25 cellular contexts compared by ENCODE assay signal in genomic region chr10:129090618-129091366, GRCh38.
DNase-seq lines count a peak whose midpoint lies in the region; TF ChIP-seq lines count a peak whose summit lies in the region.
"Had no signal": no experiment of that assay in that cellular context is flagged by ENCODE, and none has a peak within 500 bp of the region (broad histone marks: within the 10 kb centered on the region; RNA-seq: fewer than 3 reads in every experiment).

No MANE protein-coding gene starts in this region.

- no peak for TF ChIP-seq EP300 in esophagus muscularis mucosa (IDR thresholded peaks at IDR 0.05)

- no peak overlapping the region for H3K9ac ChIP-seq in neural progenitor cell

- no peak overlapping the region for H2AFZ ChIP-seq in neural progenitor cell (replicated peaks)

- CTCF ChIA-PET in CD8-positive, alpha-beta memory T cell (lab: Charles Lee), result no interaction called here
- CTCF ChIA-PET in A673 (lab: Charles Lee), result no interaction called here

- peaks cover 16% of the 10 kb centered on the region for H3K4me1 Mint-ChIP-seq in neural progenitor cell
- H3K4me1 Mint-ChIP-seq in CD8-positive, alpha-beta memory T cell, result no peaks in the 10 kb centered on the region
- H3K4me1 Mint-ChIP-seq: endodermal cell; stimulated activated effector memory CD8-positive, alpha-beta T cell treated with anti-CD3 and anti-CD28 coated beads, Interleukin-12 subunit alpha, Interleukin-12 subunit beta, amount 100 ng/mL, for 72 hours had no signal

- no peaks in the 10 kb centered on the region for H3K9me3 Mint-ChIP-seq in neural progenitor cell
- peaks cover 0 to 4% (median 0%) of the 10 kb centered on the region in 5 donors for H3K9me3 Mint-ChIP-seq in CD8-positive, alpha-beta memory T cell
- H3K9me3 Mint-ChIP-seq: activated naive CD8-positive, alpha-beta T cell treated with anti-CD3 and anti-CD28 coated beads, Interleukin-2, amount 10 ng/mL, durations not matched to agents 7 days and 5 days; endodermal cell; neural crest cell; stimulated activated effector memory CD8-positive, alpha-beta T cell treated with anti-CD3 and anti-CD28 coated beads, Interleukin-12 subunit alpha, Interleukin-12 subunit beta, amount 100 ng/mL, for 72 hours; T-helper 2 cell treated with Interferon-gamma antibody and Interleukin-4, amounts not matched to agents 5 μg/mL and 100 μg/mL, for 36 hours had no signal

- BruUV-seq in A673 (replicated peaks; lab: Mats Ljungman, UMichigan), result no TSS peak

- POLR2A ChIA-PET in CD8-positive, alpha-beta memory T cell (lab: Charles Lee), result no interaction called here
- POLR2A ChIA-PET in A673 (lab: Charles Lee; ENCODE audit: low non-redundant PET), result no interaction called here

- H3K27me3 Mint-ChIP-seq in neural progenitor cell (ENCODE audit: insufficient read depth, low read depth), result no peaks in the 10 kb centered on the region
- H3K27me3 Mint-ChIP-seq in CD8-positive, alpha-beta memory T cell, result peaks cover 2% of the 10 kb centered on the region in 2 donors

- no peaks in the 10 kb centered on the region for H3F3A ChIP-seq in neural progenitor cell (ENCODE audit: low read depth)

- no peaks in the 10 kb centered on the region for H4K20me1 ChIP-seq in neural progenitor cell (ENCODE audit: low read depth)

- H3K36me3 ChIP-seq in esophagus muscularis mucosa (no peaks in the 10 kb centered on the region), neural progenitor cell (no peaks in the 10 kb centered on the region), A673 (ENCODE audit: insufficient read depth, low read length, poor library complexity, severe bottlenecking) (no peaks in the 10 kb centered on the region)
- H3K36me3 ChIP-seq in CD8-positive, alpha-beta memory T cell (ENCODE audit: insufficient read depth, low read length), result no peaks in the 10 kb centered on the region
- H3K36me3 ChIP-seq: HAP-1 had no signal

- H3K27ac Mint-ChIP-seq in neural progenitor cell, result no peak overlapping the region
- H3K27ac Mint-ChIP-seq in CD8-positive, alpha-beta memory T cell, result no peak overlapping the region
- H3K27ac Mint-ChIP-seq: activated naive CD8-positive, alpha-beta T cell treated with anti-CD3 and anti-CD28 coated beads, Interleukin-2, amount 10 ng/mL, durations not matched to agents 7 days and 5 days; brain; endodermal cell; stimulated activated effector memory CD8-positive, alpha-beta T cell treated with anti-CD3 and anti-CD28 coated beads, Interleukin-12 subunit alpha, Interleukin-12 subunit beta, amount 100 ng/mL, for 72 hours; T-helper 2 cell treated with Interferon-gamma antibody and Interleukin-4, amounts not matched to agents 5 μg/mL and 100 μg/mL, for 36 hours; WTC11 had no signal

- DNase-seq in CD1c-positive myeloid dendritic cell (ENCODE audit: extremely low spot score) (peak; percentile 25), NOMO-1 (lab: John Stamatoyannopoulos, UW; ENCODE audit: unreplicated experiment in 2 of 2) (peak; percentile 60 to 91), esophagus muscularis mucosa (ENCODE audit: extremely low spot score) (peak; percentile 68), lower leg skin (ENCODE audit: low spot score in 2 of 2) (peak; percentile 16 to 66), neural progenitor cell (ENCODE audit: low spot score) (no peak), A673 (ENCODE audit: low spot score) (no peak), amygdala (lab: John Stamatoyannopoulos, UW) (no peak)
- DNase-seq in CD8-positive, alpha-beta memory T cell, result no peak
- DNase-seq: activated CD8-positive, alpha-beta memory T cell treated with anti-CD3 and anti-CD28 coated beads, Interleukin-2, amount 50 U/mL, for 48 hours; activated naive CD8-positive, alpha-beta T cell treated with anti-CD3 and anti-CD28 coated beads, Interleukin-2, amount 10 ng/mL, durations not matched to agents 7 days and 5 days; endodermal cell; NCI-H1048; NCI-H187 treated with DMSO at 0.1 percent for 48 hours; NCI-H2227 treated with DMSO at 0.1 percent for 48 hours; NCI-H82; psoas muscle; small intestine; stimulated activated CD4-positive, alpha-beta T cell treated with anti-CD3 and anti-CD28 coated beads, Interleukin-2, amount 100 ng/mL, for 24 hours had no signal

- no peak overlapping the region for H3K4me3 Mint-ChIP-seq in neural progenitor cell
- no peak overlapping the region for H3K4me3 Mint-ChIP-seq in CD8-positive, alpha-beta memory T cell
- H3K4me3 Mint-ChIP-seq: activated naive CD8-positive, alpha-beta T cell treated with anti-CD3 and anti-CD28 coated beads, Interleukin-2, amount 10 ng/mL, durations not matched to agents 7 days and 5 days; brain; CD14-positive monocyte; endodermal cell; neural crest cell; stimulated activated effector memory CD8-positive, alpha-beta T cell treated with anti-CD3 and anti-CD28 coated beads, Interleukin-12 subunit alpha, Interleukin-12 subunit beta, amount 100 ng/mL, for 72 hours; T-helper 2 cell treated with Interferon-gamma antibody and Interleukin-4, amounts not matched to agents 5 μg/mL and 100 μg/mL, for 36 hours; WTC11 had no signal

- no peaks in the 10 kb centered on the region for H3K79me2 ChIP-seq in neural progenitor cell (ENCODE audit: low read depth)

- H3K4me3 ChIP-seq in esophagus muscularis mucosa, result no peak overlapping the region
- no peak overlapping the region for H3K4me3 ChIP-seq in lower leg skin (ENCODE audit: low read depth, poor library complexity, severe bottlenecking)
- H3K4me3 ChIP-seq in neural progenitor cell, result no peak overlapping the region
- no peak overlapping the region for H3K4me3 ChIP-seq in CD8-positive, alpha-beta memory T cell (ENCODE audit: low read length)
- no peak overlapping the region for H3K4me3 ChIP-seq in A673 (ENCODE audit: low read depth, low read length, poor library complexity, severe bottlenecking)
- H3K4me3 ChIP-seq: HAP-1, psoas muscle had no signal

- no peaks in the 10 kb centered on the region for H3K36me3 Mint-ChIP-seq in neural progenitor cell
- no peaks in the 10 kb centered on the region for H3K36me3 Mint-ChIP-seq in CD8-positive, alpha-beta memory T cell
- H3K36me3 Mint-ChIP-seq: activated naive CD8-positive, alpha-beta T cell treated with anti-CD3 and anti-CD28 coated beads, Interleukin-2, amount 10 ng/mL, durations not matched to agents 7 days and 5 days; brain; CD14-positive monocyte; stimulated activated effector memory CD8-positive, alpha-beta T cell treated with anti-CD3 and anti-CD28 coated beads, Interleukin-12 subunit alpha, Interleukin-12 subunit beta, amount 100 ng/mL, for 72 hours; WTC11 had no signal

- WGBS in esophagus muscularis mucosa, result 82% methylated on average over 6 of the region's 6 CpGs
- 79% methylated on average over 6 of the region's 6 CpGs for WGBS in lower leg skin, 2 donors

- no peak overlapping the region for H3K4me2 ChIP-seq in neural progenitor cell

- TF ChIP-seq POLR2A in esophagus muscularis mucosa (IDR thresholded peaks at IDR 0.05; ENCODE audit: low read depth), result no peak
- TF ChIP-seq POLR2A in lower leg skin (IDR thresholded peaks at IDR 0.05), result no peak

- H3K9me3 ChIP-seq in esophagus muscularis mucosa (no peaks in the 10 kb centered on the region), neural progenitor cell (ENCODE audit: low read depth) (no peaks in the 10 kb centered on the region), A673 (ENCODE audit: low read depth, low read length, poor library complexity, severe bottlenecking) (no peaks in the 10 kb centered on the region)
- H3K9me3 ChIP-seq in CD8-positive, alpha-beta memory T cell (ENCODE audit: low read length), result no peaks in the 10 kb centered on the region
- H3K9me3 ChIP-seq: HAP-1, psoas muscle had no signal

- H3K27ac ChIP-seq in esophagus muscularis mucosa (replicated peaks in 1 of 4) (no peak overlapping the region), neural progenitor cell (no peak overlapping the region), A673 (ENCODE audit: low read depth, low read length, poor library complexity, severe bottlenecking) (no peak overlapping the region)
- H3K27ac ChIP-seq in CD8-positive, alpha-beta memory T cell (ENCODE audit: low read depth, low read length), result no peak overlapping the region
- H3K27ac ChIP-seq: psoas muscle had no signal

- H3K27me3 ChIP-seq in esophagus muscularis mucosa (no peaks in the 10 kb centered on the region), neural progenitor cell (no peaks in the 10 kb centered on the region), A673 (replicated peaks; ENCODE audit: insufficient read depth, low read depth, low read length, poor library complexity) (no peaks in the 10 kb centered on the region)
- H3K27me3 ChIP-seq in CD8-positive, alpha-beta memory T cell (ENCODE audit: insufficient read depth, low read length, poor library complexity, severe bottlenecking), result no peaks in the 10 kb centered on the region

- intact Hi-C loops in esophagus muscularis mucosa (cut with DNase I) (no loop called here), lower leg skin (cut with DNase I; ENCODE audit: low total_unique reads) (no loop called here), A673 (cut with micrococcal nuclease; ENCODE audit: unreplicated experiment) (no loop called here)

- TF ChIP-seq CTCF in esophagus muscularis mucosa (IDR thresholded peaks at IDR 0.05), result no peak
- no peak for TF ChIP-seq CTCF in lower leg skin (IDR thresholded peaks at IDR 0.05)
- no peak for TF ChIP-seq CTCF in neural progenitor cell (IDR thresholded peaks at IDR 0.05)
- no peak for TF ChIP-seq CTCF in A673 (conservative IDR thresholded peaks at IDR 0.05; ENCODE audit: low read depth, low read length)

- H3K4me1 ChIP-seq in esophagus muscularis mucosa (peaks cover 3 to 12% (median 8%) of the 10 kb centered on the region in 4 donors), neural progenitor cell (peaks cover 18% of the 10 kb centered on the region), A673 (ENCODE audit: insufficient read depth, low read length, poor library complexity, severe bottlenecking) (peaks cover 24% of the 10 kb centered on the region)
- H3K4me1 ChIP-seq in CD8-positive, alpha-beta memory T cell (ENCODE audit: insufficient read depth, low read length), result no peaks in the 10 kb centered on the region
- H3K4me1 ChIP-seq: HAP-1, psoas muscle had no signal

Comparison
In these comparisons a context has a peak if more than half of its experiments do, and no peak if none do; other contexts are left out.
1. DNase-seq: peak in CD1c-positive myeloid dendritic cell (single experiment), NOMO-1 (2 of 2), esophagus muscularis mucosa (single experiment) and lower leg skin (2 of 2); none in neural progenitor cell (single experiment), CD8-positive, alpha-beta memory T cell (0 of 5), A673 (single experiment) and amygdala (0 of 56).